6 cellular contexts compared by ENCODE assay signal in genomic region chr4:683982-684571, GRCh38. TPM values are rescaled to one million over a fixed set of nuclear protein-coding genes. Genes with fewer than 3 reads are reported as not detected.
DNase-seq lines count a peak whose midpoint lies in the region; ATAC-seq and TF ChIP-seq lines count a peak whose summit lies in the region.

No MANE protein-coding gene starts in this region.

- no peak for ATAC-seq in HG03439 (IDR thresholded peaks at IDR 0.05; ENCODE audit: unreplicated experiment)

- H3K9me3 Mint-ChIP-seq in chondrocyte (ENCODE audit: low read depth) (no peaks in the 10 kb centered on the region), neural crest cell (no peaks in the 10 kb centered on the region)

- H3K4me3 Mint-ChIP-seq in chondrocyte (ENCODE audit: unreplicated experiment) = no peak overlapping the region
- H3K4me3 Mint-ChIP-seq in neural crest cell = no peak overlapping the region

- DNase-seq in GM06990 (ENCODE audit: extremely low read depth, insufficient read length) (peak; percentile 46), NCI-H226 (peak; percentile 43), chondrocyte (ENCODE audit: low spot score) (no peak), neural crest cell (ENCODE audit: low read depth, low spot score) (peak; percentile 54), GM19238 (ENCODE audit: insufficient read length, low spot score) (no peak)

- H3K4me1 Mint-ChIP-seq in chondrocyte (ENCODE audit: low read depth) (peaks cover 23% of the 10 kb centered on the region), neural crest cell (peaks cover 3% of the 10 kb centered on the region)

- no peaks in the 10 kb centered on the region for H3K27me3 ChIP-seq in GM06990 (replicated peaks; ENCODE audit: control insufficient read depth, insufficient read depth, low read length)

- H3K36me3 ChIP-seq in GM06990 (ENCODE audit: control insufficient read depth, insufficient read depth, low read length) = no peaks in the 10 kb centered on the region

- no peaks in the 10 kb centered on the region for H3K27me3 Mint-ChIP-seq in chondrocyte (ENCODE audit: low read depth)
- H3K27me3 Mint-ChIP-seq in neural crest cell (ENCODE audit: low read depth) = peaks cover 4% of the 10 kb centered on the region

- H3K27ac Mint-ChIP-seq in chondrocyte (ENCODE audit: unreplicated experiment) (no peak overlapping the region), neural crest cell (ENCODE audit: unreplicated experiment) (no peak overlapping the region)

- no peak overlapping the region for H3K4me3 ChIP-seq in GM06990 (replicated peaks; ENCODE audit: low read depth, low read length)

- H3K36me3 Mint-ChIP-seq in chondrocyte (ENCODE audit: low read depth) = no peaks in the 10 kb centered on the region
- no peaks in the 10 kb centered on the region for H3K36me3 Mint-ChIP-seq in neural crest cell (ENCODE audit: low read depth)

- TF ChIP-seq CTCF in GM06990 (IDR thresholded peaks at IDR 0.05; ENCODE audit: insufficient read depth, low read length, poor library complexity, severe bottlenecking) (peak; percentile 68), chondrocyte (IDR thresholded peaks at IDR 0.05) (peak; percentile 85), neural crest cell (conservative IDR thresholded peaks at IDR 0.05) (peak; percentile 67)

RNA-seq across cellular contexts. Expression of gene SLC49A3, which starts 4.9 kb away (rescaled TPM):
- total RNA-seq in chondrocyte (0.85 to 1.3 TPM (median 0.89 TPM) in 3 replicates), neural crest cell (0.77 and 0.91 TPM in 2 replicates)

RNA-seq across cellular contexts. Expression of gene MYL5, which starts 9.7 kb away (rescaled TPM):
- total RNA-seq in chondrocyte (22.8 to 26.5 TPM (median 25.6 TPM) in 3 replicates), neural crest cell (10.6 and 10.8 TPM in 2 replicates)

RNA-seq across cellular contexts. Expression of gene ATP5ME, which starts 10.0 kb away (rescaled TPM):
- total RNA-seq in chondrocyte = 240 to 279 TPM (median 256 TPM) in 3 replicates
- total RNA-seq in neural crest cell = 278 and 281 TPM in 2 replicates

RNA-seq across cellular contexts. Expression of gene PCGF3, which starts 21.6 kb away (rescaled TPM):
- total RNA-seq in chondrocyte (54.1 to 60.8 TPM (median 55.4 TPM) in 3 replicates), neural crest cell (58.5 and 61.2 TPM in 2 replicates)

RNA-seq across cellular contexts. Expression of gene PDE6B, which starts 58.7 kb away (rescaled TPM):
- total RNA-seq in chondrocyte = 0.46 to 2.3 TPM (median 2.3 TPM) in 3 replicates
- total RNA-seq in neural crest cell = 3.4 and 4.1 TPM in 2 replicates

Comparison
In these comparisons a context has a peak if more than half of its experiments do, and no peak if none do; other contexts are left out.
1. DNase-seq: peak in GM06990 (single experiment), NCI-H226 (single experiment) and neural crest cell (single experiment); none in chondrocyte (single experiment) and GM19238 (single experiment).
2. Peak in every context shown above with its lines, with median percentiles within 50 percentile points of each other: CTCF ChIP-seq.